In genomic region chr1:84174051-84174556, GRCh38 we compare ENCODE assay signal across 9 cellular contexts. TPM values are rescaled to one million over a fixed set of nuclear protein-coding genes. Genes with fewer than 3 reads are reported as not detected.
DNase-seq lines count a peak whose midpoint lies in the region; ATAC-seq and TF ChIP-seq lines count a peak whose summit lies in the region.
"Had no signal": no experiment of that assay in that cellular context is flagged by ENCODE, and none has a peak within 500 bp of the region (broad histone marks: within the 10 kb centered on the region; RNA-seq: fewer than 3 reads in every experiment).

No MANE protein-coding gene starts in this region.

- H3K4me1 Mint-ChIP-seq in endodermal cell (peaks cover 4% of the 10 kb centered on the region), nephron progenitor cell (no peaks in the 10 kb centered on the region)

- no peaks in the 10 kb centered on the region for H3K27me3 ChIP-seq in MG63
- no peaks in the 10 kb centered on the region for H3K27me3 ChIP-seq in endodermal cell (ENCODE audit: control insufficient read depth, insufficient read depth, low read length, poor library complexity, severe bottlenecking)
- no peaks in the 10 kb centered on the region for H3K27me3 ChIP-seq in esophagus muscularis mucosa

- H3K9me3 Mint-ChIP-seq in endodermal cell: no peaks in the 10 kb centered on the region
- H3K9me3 Mint-ChIP-seq in nephron progenitor cell: no peaks in the 10 kb centered on the region

- H3K4me3 ChIP-seq in MG63 (no peak overlapping the region), endodermal cell (ENCODE audit: low read length) (no peak overlapping the region), esophagus muscularis mucosa (no peak overlapping the region)

- ATAC-seq in GM21528 (IDR thresholded peaks at IDR 0.05; ENCODE audit: low FRiP score, unreplicated experiment): no peak
- ATAC-seq in HG02571 (IDR thresholded peaks at IDR 0.05; ENCODE audit: unreplicated experiment): no peak
- no peak for ATAC-seq in HG03432 (IDR thresholded peaks at IDR 0.05; ENCODE audit: unreplicated experiment)

- no peak for TF ChIP-seq EP300 in esophagus muscularis mucosa (IDR thresholded peaks at IDR 0.05)

- TF ChIP-seq CTCF in endodermal cell (conservative IDR thresholded peaks at IDR 0.05) (no peak), nephron progenitor cell (IDR thresholded peaks at IDR 0.05) (no peak), esophagus muscularis mucosa (IDR thresholded peaks at IDR 0.05) (no peak)

- H3K27me3 Mint-ChIP-seq in endodermal cell (ENCODE audit: insufficient read depth) (no peaks in the 10 kb centered on the region), nephron progenitor cell (ENCODE audit: low read depth, poor library complexity) (no peaks in the 10 kb centered on the region)

- H3K4me1 ChIP-seq in endodermal cell (ENCODE audit: control insufficient read depth, insufficient read depth, low read length) (no peaks in the 10 kb centered on the region), esophagus muscularis mucosa (peaks cover 0 to 9% (median 4%) of the 10 kb centered on the region in 4 donors)

- H3K4me3 Mint-ChIP-seq in endodermal cell (no peak overlapping the region), nephron progenitor cell (no peak overlapping the region)

- WGBS in endodermal cell (ENCODE audit: insufficient coverage in 1 of 2, insufficient read length in 1 of 2), 2 experiments: 78 to 85% methylated on average over 4 of the region's 4 CpGs
- WGBS in esophagus muscularis mucosa: 87% methylated on average over 4 of the region's 4 CpGs

- no peak overlapping the region for H3K27ac ChIP-seq in endodermal cell (ENCODE audit: low read depth, low read length)
- no peak overlapping the region for H3K27ac ChIP-seq in esophagus muscularis mucosa (replicated peaks in 1 of 4)

- H3K36me3 Mint-ChIP-seq in endodermal cell (ENCODE audit: low read depth) (no peaks in the 10 kb centered on the region), nephron progenitor cell (ENCODE audit: low read depth) (no peaks in the 10 kb centered on the region)

- H3K27ac Mint-ChIP-seq in endodermal cell (peak overlapping the region; percentile 10), nephron progenitor cell (peak overlapping the region; percentile 4)

- no peak for TF ChIP-seq POLR2A in esophagus muscularis mucosa (IDR thresholded peaks at IDR 0.05; ENCODE audit: low read depth)

- intact Hi-C loops in esophagus muscularis mucosa (cut with DNase I): no loop called here

- H3K36me3 ChIP-seq in MG63 (no peaks in the 10 kb centered on the region), endodermal cell (ENCODE audit: control insufficient read depth, insufficient read depth, low read length) (no peaks in the 10 kb centered on the region), esophagus muscularis mucosa (no peaks in the 10 kb centered on the region)

- no peaks in the 10 kb centered on the region for H3K9me3 ChIP-seq in MG63
- no peaks in the 10 kb centered on the region for H3K9me3 ChIP-seq in endodermal cell (ENCODE audit: control insufficient read depth, low read length)
- no peaks in the 10 kb centered on the region for H3K9me3 ChIP-seq in esophagus muscularis mucosa

- DNase-seq in EL (peak; percentile 80), MG63 (peak; percentile 6), endodermal cell (no peak), nephron progenitor cell (no peak), esophagus muscularis mucosa (ENCODE audit: extremely low spot score) (no peak)
- DNase-seq: Karpas-422 had no signal

- no peak overlapping the region for H3K9ac ChIP-seq in endodermal cell (ENCODE audit: extremely low read depth, low read length, poor library complexity, severe bottlenecking)

RNA-seq across cellular contexts. Expression of gene PRKACB, which starts 30.0 kb away (rescaled TPM):
- total RNA-seq in MG63 (2014; rRNA removed; shearing (Covaris generic); ENCODE audit: low replicate concordance): 6.7 and 8.2 TPM in 2 replicates
- total RNA-seq in endodermal cell (10 to 100 TPM; 19.8 to 36.1 TPM), esophagus muscularis mucosa (10 to 100 TPM; 44.4 to 59.4 (median 52.3) TPM)
- 25.6 TPM for polyA plus RNA-seq in endodermal cell (2013, experiment 1 of 2)
- polyA plus RNA-seq in endodermal cell (2013, experiment 2 of 2): 27.9 TPM

Comparison
In these comparisons a context has a peak if more than half of its experiments do, and no peak if none do; other contexts are left out.
1. DNase-seq: peak in EL (single experiment) and MG63 (single experiment); none in endodermal cell (single experiment), nephron progenitor cell (single experiment) and esophagus muscularis mucosa (single experiment).